Comparison of ENCODE assay signal across 1 cellular context in the genomic region with DNA sequence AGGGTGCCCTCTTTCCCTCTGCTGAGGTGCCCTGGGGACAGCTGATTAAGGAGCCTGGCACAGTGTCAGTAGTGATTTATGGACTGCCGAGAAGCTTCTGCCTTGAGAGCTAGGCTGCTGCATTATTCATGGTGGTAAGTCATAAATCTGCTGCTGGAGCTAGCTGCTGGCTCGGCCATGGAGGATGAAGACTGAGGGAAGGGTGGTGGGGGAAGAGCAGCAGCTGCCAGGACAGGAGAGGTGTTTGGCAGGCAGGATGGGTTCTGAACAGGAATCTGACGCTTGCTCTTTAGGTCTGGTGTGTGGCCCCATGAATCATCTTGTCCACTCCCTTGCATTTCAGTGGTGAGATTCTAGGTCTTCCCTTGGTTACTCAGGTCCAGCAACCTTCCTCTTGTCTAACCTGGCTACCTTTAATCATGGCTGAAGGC.
A peak's percentile ranks its signal among the peaks of the same experiment; 100 is the strongest.
TF ChIP-seq lines count a peak whose summit lies in the region.

No MANE protein-coding gene starts in this region.

TF ChIP-seq in SK-N-SH, 30 proteins besides CTCF, POLR2A, EP300 and RAD21 (continued from another document):
- TF ChIP-seq FOSL2 (IDR thresholded peaks at IDR 0.05; ENCODE audit: borderline replicate concordance, low read depth) (peak; percentile 28; the same call in 1 of the 2 replicates), EZH2phosphoT487 (IDR thresholded peaks at IDR 0.05; ENCODE audit: borderline replicate concordance, low read depth) (no peak), ZBTB33 (IDR thresholded peaks at IDR 0.05; ENCODE audit: borderline replicate concordance, low read depth) (no peak), RCOR1 (IDR thresholded peaks at IDR 0.05; ENCODE audit: low read length) (no peak)
